ENCODE assay signal across 1 cellular context in genomic region chr1:54542120-54542961, GRCh38.
TF ChIP-seq lines count a peak whose summit lies in the region.

No MANE protein-coding gene starts in this region.

TF ChIP-seq in K562, 482 proteins besides CTCF, POLR2A, EP300 and RAD21 (continued from another document and continues in another):
- TF ChIP-seq RNF2 (IDR thresholded peaks at IDR 0.05) (peak; percentile 45; the same call in 1 of the 2 replicates), STAT5A (IDR thresholded peaks at IDR 0.05; ENCODE audit: borderline replicate concordance, low read length) (no peak), ERF (CRISPR knock-in tag; IDR thresholded peaks at IDR 0.05) (no peak), ARID3B (CRISPR knock-in tag; IDR thresholded peaks at IDR 0.05; ENCODE audit: borderline replicate concordance) (no peak), DIDO1 (tag; IDR thresholded peaks at IDR 0.05; ENCODE audit: low read depth) (no peak), CBFA2T2 (conservative IDR thresholded peaks at IDR 0.05) (0 out of 2 replicates have a peak, but pooled peaks have one; percentile 23), ZNF263 (CRISPR knock-in tag; IDR thresholded peaks at IDR 0.05; ENCODE audit: borderline replicate concordance) (no peak; the same call in 1 of the 2 replicates), RB1 (IDR thresholded peaks at IDR 0.05; ENCODE audit: low read depth) (peak; percentile 35; the same call in 1 of the 2 replicates), TEAD2 (tag; IDR thresholded peaks at IDR 0.05) (no peak), BRD4 (IDR thresholded peaks at IDR 0.05) (no peak), DACH1 (IDR thresholded peaks at IDR 0.05; ENCODE audit: partially characterized antibody) (no peak), ZNF24 (IDR thresholded peaks at IDR 0.05) (no peak), RBFOX2 (IDR thresholded peaks at IDR 0.05; ENCODE audit: low read depth, low read length) (peak; percentile 50), NFATC3 (IDR thresholded peaks at IDR 0.05) (no peak), ZNF740 (CRISPR knock-in tag; IDR thresholded peaks at IDR 0.05) (peak; percentile 31; the same call in 1 of the 2 replicates), ZNF740 (tag; IDR thresholded peaks at IDR 0.05) (no peak), E2F8 (IDR thresholded peaks at IDR 0.05; ENCODE audit: low read depth, partially characterized antibody) (no peak), ZFP30 (CRISPR knock-in tag; IDR thresholded peaks at IDR 0.05; ENCODE audit: borderline replicate concordance) (no peak), MCM5 (IDR thresholded peaks at IDR 0.05; ENCODE audit: low read depth) (no peak), E4F1 (CRISPR knock-in tag; IDR thresholded peaks at IDR 0.05; ENCODE audit: borderline replicate concordance) (no peak), PREB (CRISPR knock-in tag; IDR thresholded peaks at IDR 0.05) (no peak), ZNF57 (CRISPR knock-in tag; IDR thresholded peaks at IDR 0.05) (no peak), MAZ (CRISPR knock-in tag; conservative IDR thresholded peaks at IDR 0.05 in 1 of 2, IDR thresholded peaks at IDR 0.05 in 1 of 2) (peak in 1 of 2 experiments; percentile 78; a peak in 2 of 4 replicates), HOXB6 (CRISPR knock-in tag; IDR thresholded peaks at IDR 0.05; ENCODE audit: borderline replicate concordance) (no peak), ZNF778 (CRISPR knock-in tag; IDR thresholded peaks at IDR 0.05) (no peak), MECOM (CRISPR knock-in tag; IDR thresholded peaks at IDR 0.05) (no peak), KAT2B (IDR thresholded peaks at IDR 0.05; ENCODE audit: low read depth, low read length) (no peak), ZC3H11A (IDR thresholded peaks at IDR 0.05; ENCODE audit: low read depth, low read length) (no peak), SMARCB1 (IDR thresholded peaks at IDR 0.05; ENCODE audit: insufficient read length, low read depth) (no peak), CCAR2 (IDR thresholded peaks at IDR 0.05; ENCODE audit: low read depth, low read length) (no peak), GTF2B (IDR thresholded peaks at IDR 0.05; ENCODE audit: extremely low read depth, insufficient read length) (no peak), GABPB1 (CRISPR knock-in tag; IDR thresholded peaks at IDR 0.05) (0 out of 2 replicates have a peak, but pooled peaks have one; percentile 11), SIRT6 (IDR thresholded peaks at IDR 0.05; ENCODE audit: low read depth, low read length) (no peak), FOSL1 (tag; conservative IDR thresholded peaks at IDR 0.05) (peak; percentile 70), ZNF79 (CRISPR knock-in tag; IDR thresholded peaks at IDR 0.05; ENCODE audit: low read depth) (no peak), NFXL1 (CRISPR knock-in tag; IDR thresholded peaks at IDR 0.05) (no peak), MYC (IDR thresholded peaks at IDR 0.05; ENCODE audit: low read depth, low read length) (no peak), MYC (CRISPR knock-in tag; IDR thresholded peaks at IDR 0.05; ENCODE audit: borderline replicate concordance, low read depth) (no peak), LEF1 (IDR thresholded peaks at IDR 0.05) (no peak), BHLHE40 (IDR thresholded peaks at IDR 0.05; ENCODE audit: low read length) (no peak), TOE1 (IDR thresholded peaks at IDR 0.05; ENCODE audit: borderline replicate concordance) (no peak), TOE1 (CRISPR knock-in tag; IDR thresholded peaks at IDR 0.05; ENCODE audit: borderline replicate concordance, low read depth) (0 out of 2 replicates have a peak, but pooled peaks have one; percentile 77), CLOCK (CRISPR knock-in tag; IDR thresholded peaks at IDR 0.05; ENCODE audit: borderline replicate concordance) (no peak), CREB3 (tag; conservative IDR thresholded peaks at IDR 0.05; ENCODE audit: low read depth) (no peak), POLR2G (IDR thresholded peaks at IDR 0.05; ENCODE audit: low read depth, low read length) (0 out of 2 replicates have a peak, but pooled peaks have one; percentile 55), TAL1 (IDR thresholded peaks at IDR 0.05) (no peak), CBFA2T3 (IDR thresholded peaks at IDR 0.05) (peak; percentile 30), XRCC3 (IDR thresholded peaks at IDR 0.05) (no peak), HDAC2 (IDR thresholded peaks at IDR 0.05) (no peak), HMGXB4 (CRISPR knock-in tag; IDR thresholded peaks at IDR 0.05) (no peak), SMARCA4 (IDR thresholded peaks at IDR 0.05) (no peak), ZNF436 (CRISPR knock-in tag; IDR thresholded peaks at IDR 0.05) (no peak), RCOR1 (IDR thresholded peaks at IDR 0.05; ENCODE audit: borderline replicate concordance in 1 of 2, low read depth in 2 of 2, low read length in 2 of 2) (no peak), ZNF384 (IDR thresholded peaks at IDR 0.05; ENCODE audit: low read depth, low read length) (no peak), NEUROD1 (IDR thresholded peaks at IDR 0.05; ENCODE audit: borderline replicate concordance, low read depth, low read length, partially characterized antibody) (peak; percentile 7), SAFB (IDR thresholded peaks at IDR 0.05; ENCODE audit: borderline replicate concordance, low read depth, low read length) (no peak)
